ENCODE assay signal across 27 cellular contexts in the genomic region with DNA sequence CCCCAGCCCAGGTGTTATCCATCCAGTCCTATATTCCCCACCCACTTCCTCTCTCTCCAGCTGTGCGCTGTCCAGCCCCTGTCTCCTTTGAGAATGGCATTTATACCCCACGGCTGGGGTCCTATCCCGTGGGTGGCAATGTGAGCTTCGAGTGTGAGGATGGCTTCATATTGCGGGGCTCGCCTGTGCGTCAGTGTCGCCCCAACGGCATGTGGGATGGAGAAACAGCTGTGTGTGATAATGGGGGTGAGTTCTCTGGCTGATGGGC. TPM values are rescaled to one million over a fixed set of nuclear protein-coding genes. Genes with fewer than 3 reads are reported as not detected.
"Had no signal": no experiment of that assay in that cellular context is flagged by ENCODE, and none has a peak within 500 bp of the region (broad histone marks: within the 10 kb centered on the region; RNA-seq: fewer than 3 reads in every experiment).

No MANE protein-coding gene starts in this region.

- H3K9me3 ChIP-seq: body of pancreas, esophagus muscularis mucosa, testis, transverse colon, vagina had no signal

- H3K36me3 Mint-ChIP-seq: activated naive CD8-positive, alpha-beta T cell; memory B cell; naive thymus-derived CD8-positive, alpha-beta T cell had no signal

- DNase-seq: activated CD4-positive, alpha-beta T cell treated with anti-CD3 and anti-CD28 coated beads for 48 hours; activated CD4-positive, alpha-beta T cell treated with anti-CD3 and anti-CD28 coated beads, Interleukin-2, amount 50 U/mL, for 48 hours; activated CD8-positive, alpha-beta memory T cell treated with anti-CD3 and anti-CD28 coated beads for 24 hours; activated effector memory CD4-positive, alpha-beta T cell treated with Interleukin-2 at 50 U/mL for 16 hours; activated naive CD4-positive, alpha-beta T cell treated with Interleukin-2 at 50 U/mL for 16 hours; anterior cingulate cortex; body of pancreas; cortex of kidney; effector CD4-positive, alpha-beta T cell; foreskin melanocyte; glutamatergic neuron; left ventricle myocardium superior; naive thymus-derived CD8-positive, alpha-beta T cell; posterior cingulate gyrus; right cardiac atrium; stimulated activated CD4-positive, alpha-beta T cell treated with anti-CD3 and anti-CD28 coated beads, Interleukin-2, amount 100 ng/mL, for 48 hours; stimulated activated naive CD4-positive, alpha-beta T cell treated with Interleukin-2 at 50 U/mL for 16 hours; T-helper 1 cell; testis; transverse colon had no signal

- H3K4me3 ChIP-seq: body of pancreas, testis had no signal

- ATAC-seq: body of pancreas; naive thymus-derived CD8-positive, alpha-beta T cell had no signal

- H3K27ac ChIP-seq: body of pancreas, testis, VCaP had no signal

- H3K27me3 ChIP-seq: body of pancreas, testis, transverse colon, vagina had no signal

- H3K36me3 ChIP-seq: esophagus muscularis mucosa, transverse colon, vagina had no signal

- H3K9me3 Mint-ChIP-seq: memory B cell; naive thymus-derived CD8-positive, alpha-beta T cell; neural crest cell; T-helper 2 cell treated with Interferon-gamma antibody and Interleukin-4, amounts not matched to agents 5 μg/mL and 100 μg/mL, for 36 hours had no signal

- H3K4me1 Mint-ChIP-seq: memory B cell; naive thymus-derived CD8-positive, alpha-beta T cell; neural crest cell had no signal

- H3K4me1 ChIP-seq: body of pancreas, esophagus muscularis mucosa, testis, transverse colon had no signal

- H3K4me3 Mint-ChIP-seq: activated naive CD8-positive, alpha-beta T cell; memory B cell; naive thymus-derived CD8-positive, alpha-beta T cell; neural crest cell; T-helper 2 cell treated with Interferon-gamma antibody and Interleukin-4, amounts not matched to agents 5 μg/mL and 100 μg/mL, for 36 hours had no signal

- H3K27ac Mint-ChIP-seq: activated naive CD8-positive, alpha-beta T cell; memory B cell; naive thymus-derived CD8-positive, alpha-beta T cell; T-helper 2 cell treated with Interferon-gamma antibody and Interleukin-4, amounts not matched to agents 5 μg/mL and 100 μg/mL, for 36 hours had no signal

RNA-seq across cellular contexts. Expression of a gene that starts 1.1 kb away (rescaled TPM):
- polyA plus RNA-seq: naive thymus-derived CD8-positive, alpha-beta T cell had no signal

RNA-seq across cellular contexts. Expression of a gene that starts 17.3 kb away (rescaled TPM):
- total RNA-seq: neural crest cell had no signal

RNA-seq across cellular contexts. Expression of a gene that starts 26.7 kb away (rescaled TPM):
- polyA plus RNA-seq: naive thymus-derived CD8-positive, alpha-beta T cell had no signal
